1 cellular context compared by ENCODE assay signal in the genomic region with DNA sequence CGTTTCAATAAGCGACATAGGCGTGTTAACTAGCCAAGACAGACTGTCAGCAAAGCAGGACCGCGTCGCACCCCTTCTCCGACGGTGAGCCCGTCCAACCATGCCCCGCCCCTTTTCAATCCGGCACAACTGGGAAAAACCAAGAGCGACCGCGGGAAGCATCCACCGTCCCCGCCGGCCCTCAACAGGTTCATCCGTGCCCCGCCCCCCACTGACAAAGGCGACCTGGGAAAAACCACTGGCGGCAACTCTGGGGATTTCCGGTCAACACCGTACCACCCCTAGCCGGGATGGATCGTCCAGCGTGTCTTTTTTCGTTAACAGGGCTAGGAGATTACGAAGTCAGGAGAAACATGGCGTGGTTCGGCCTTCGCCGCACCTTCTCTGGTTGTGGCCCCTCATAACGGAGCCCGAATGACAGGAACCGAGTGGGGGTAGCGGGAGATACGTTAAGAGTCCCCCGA.
TF ChIP-seq lines count a peak whose summit lies in the region.

No MANE protein-coding gene starts in this region.

TF ChIP-seq in HEK293, 187 proteins besides CTCF, POLR2A, EP300 and RAD21 (continued from another document and continues in another):
- peak; percentile 54; the same call in 1 of the 2 replicates for TF ChIP-seq IKZF3 (tag by site-specific recombination; IDR thresholded peaks at IDR 0.05)
- TF ChIP-seq ZNF184 (tag by site-specific recombination; IDR thresholded peaks at IDR 0.05) = no peak
- TF ChIP-seq, protein P1, sequence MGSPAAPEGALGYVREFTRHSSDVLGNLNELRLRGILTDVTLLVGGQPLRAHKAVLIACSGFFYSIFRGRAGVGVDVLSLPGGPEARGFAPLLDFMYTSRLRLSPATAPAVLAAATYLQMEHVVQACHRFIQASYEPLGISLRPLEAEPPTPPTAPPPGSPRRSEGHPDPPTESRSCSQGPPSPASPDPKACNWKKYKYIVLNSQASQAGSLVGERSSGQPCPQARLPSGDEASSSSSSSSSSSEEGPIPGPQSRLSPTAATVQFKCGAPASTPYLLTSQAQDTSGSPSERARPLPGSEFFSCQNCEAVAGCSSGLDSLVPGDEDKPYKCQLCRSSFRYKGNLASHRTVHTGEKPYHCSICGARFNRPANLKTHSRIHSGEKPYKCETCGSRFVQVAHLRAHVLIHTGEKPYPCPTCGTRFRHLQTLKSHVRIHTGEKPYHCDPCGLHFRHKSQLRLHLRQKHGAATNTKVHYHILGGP (tag by site-specific recombination; IDR thresholded peaks at IDR 0.05) = no peak
- TF ChIP-seq ZNF623 (tag by site-specific recombination; IDR thresholded peaks at IDR 0.05) = no peak
- TF ChIP-seq ZNF660 (tag by site-specific recombination; IDR thresholded peaks at IDR 0.05) = peak; percentile 8; the same call in 1 of the 2 replicates
- TF ChIP-seq ZNF248 (tag by site-specific recombination; IDR thresholded peaks at IDR 0.05) = no peak
- no peak for TF ChIP-seq ZNF132 (tag by site-specific recombination; IDR thresholded peaks at IDR 0.05; ENCODE audit: borderline replicate concordance)
- TF ChIP-seq ZNF416 (tag by site-specific recombination; IDR thresholded peaks at IDR 0.05) = no peak
- no peak for TF ChIP-seq ZNF664 (tag by site-specific recombination; IDR thresholded peaks at IDR 0.05)
- TF ChIP-seq ZNF707 (tag by site-specific recombination; IDR thresholded peaks at IDR 0.05) = no peak
- no peak for TF ChIP-seq ZNF48 (tag by site-specific recombination; IDR thresholded peaks at IDR 0.05)
- TF ChIP-seq KLF7 (tag by site-specific recombination; IDR thresholded peaks at IDR 0.05; ENCODE audit: borderline replicate concordance) = peak; percentile 17; the same call in 1 of the 2 replicates
- TF ChIP-seq ZNF510 (tag by site-specific recombination; IDR thresholded peaks at IDR 0.05; ENCODE audit: insufficient replicate concordance) = no peak
- TF ChIP-seq ZNF398 (tag by site-specific recombination; IDR thresholded peaks at IDR 0.05) = no peak
- peak; percentile 52; the same call in 1 of the 2 replicates for TF ChIP-seq KLF16 (tag by site-specific recombination; IDR thresholded peaks at IDR 0.05)
- TF ChIP-seq ZNF792 (tag by site-specific recombination; IDR thresholded peaks at IDR 0.05) = no peak
- TF ChIP-seq ZNF433 (tag by site-specific recombination; IDR thresholded peaks at IDR 0.05; ENCODE audit: low read depth) = no peak
- TF ChIP-seq ZNF561 (tag by site-specific recombination; IDR thresholded peaks at IDR 0.05; ENCODE audit: borderline replicate concordance) = no peak
- no peak for TF ChIP-seq EGR2 (tag by site-specific recombination; IDR thresholded peaks at IDR 0.05; ENCODE audit: low read depth)
- TF ChIP-seq ZNF529 (tag by site-specific recombination; IDR thresholded peaks at IDR 0.05; ENCODE audit: insufficient replicate concordance) = no peak
- peak; percentile 31; the same call in 1 of the 2 replicates for TF ChIP-seq GLIS1 (tag by site-specific recombination; IDR thresholded peaks at IDR 0.05)
- no peak; the same call in 1 of the 2 replicates for TF ChIP-seq ZNF513 (tag by site-specific recombination; IDR thresholded peaks at IDR 0.05)
- no peak for TF ChIP-seq TSHZ1 (tag by site-specific recombination; IDR thresholded peaks at IDR 0.05; ENCODE audit: borderline replicate concordance)
- TF ChIP-seq ZNF768 (tag by site-specific recombination; IDR thresholded peaks at IDR 0.05) = no peak
- TF ChIP-seq, protein P2, sequence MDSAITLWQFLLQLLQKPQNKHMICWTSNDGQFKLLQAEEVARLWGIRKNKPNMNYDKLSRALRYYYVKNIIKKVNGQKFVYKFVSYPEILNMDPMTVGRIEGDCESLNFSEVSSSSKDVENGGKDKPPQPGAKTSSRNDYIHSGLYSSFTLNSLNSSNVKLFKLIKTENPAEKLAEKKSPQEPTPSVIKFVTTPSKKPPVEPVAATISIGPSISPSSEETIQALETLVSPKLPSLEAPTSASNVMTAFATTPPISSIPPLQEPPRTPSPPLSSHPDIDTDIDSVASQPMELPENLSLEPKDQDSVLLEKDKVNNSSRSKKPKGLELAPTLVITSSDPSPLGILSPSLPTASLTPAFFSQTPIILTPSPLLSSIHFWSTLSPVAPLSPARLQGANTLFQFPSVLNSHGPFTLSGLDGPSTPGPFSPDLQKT (IDR thresholded peaks at IDR 0.05; ENCODE audit: borderline replicate concordance, low read depth, low read length) = no peak
- TF ChIP-seq, protein P3, sequence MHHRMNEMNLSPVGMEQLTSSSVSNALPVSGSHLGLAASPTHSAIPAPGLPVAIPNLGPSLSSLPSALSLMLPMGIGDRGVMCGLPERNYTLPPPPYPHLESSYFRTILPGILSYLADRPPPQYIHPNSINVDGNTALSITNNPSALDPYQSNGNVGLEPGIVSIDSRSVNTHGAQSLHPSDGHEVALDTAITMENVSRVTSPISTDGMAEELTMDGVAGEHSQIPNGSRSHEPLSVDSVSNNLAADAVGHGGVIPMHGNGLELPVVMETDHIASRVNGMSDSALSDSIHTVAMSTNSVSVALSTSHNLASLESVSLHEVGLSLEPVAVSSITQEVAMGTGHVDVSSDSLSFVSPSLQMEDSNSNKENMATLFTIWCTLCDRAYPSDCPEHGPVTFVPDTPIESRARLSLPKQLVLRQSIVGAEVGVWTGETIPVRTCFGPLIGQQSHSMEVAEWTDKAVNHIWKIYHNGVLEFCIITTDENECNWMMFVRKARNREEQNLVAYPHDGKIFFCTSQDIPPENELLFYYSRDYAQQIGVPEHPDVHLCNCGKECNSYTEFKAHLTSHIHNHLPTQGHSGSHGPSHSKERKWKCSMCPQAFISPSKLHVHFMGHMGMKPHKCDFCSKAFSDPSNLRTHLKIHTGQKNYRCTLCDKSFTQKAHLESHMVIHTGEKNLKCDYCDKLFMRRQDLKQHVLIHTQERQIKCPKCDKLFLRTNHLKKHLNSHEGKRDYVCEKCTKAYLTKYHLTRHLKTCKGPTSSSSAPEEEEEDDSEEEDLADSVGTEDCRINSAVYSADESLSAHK (tag by site-specific recombination; IDR thresholded peaks at IDR 0.05) = no peak
- TF ChIP-seq ZNF449 (tag by site-specific recombination; IDR thresholded peaks at IDR 0.05) = peak; percentile 42; the same call in 1 of the 2 replicates
- TF ChIP-seq ZNF341 (tag by site-specific recombination; IDR thresholded peaks at IDR 0.05; ENCODE audit: low read depth) = no peak
- TF ChIP-seq KLF9 (tag by site-specific recombination; IDR thresholded peaks at IDR 0.05; ENCODE audit: low read depth) = peak; percentile 82
- peak; percentile 45; the same call in 1 of the 2 replicates for TF ChIP-seq KLF10 (tag by site-specific recombination; IDR thresholded peaks at IDR 0.05)
- TF ChIP-seq ZEB2 (tag by site-specific recombination; IDR thresholded peaks at IDR 0.05) = peak; percentile 29; the same call in 1 of the 2 replicates
- TF ChIP-seq HOXC10 (CRISPR knock-in tag; IDR thresholded peaks at IDR 0.05) = no peak
- no peak for TF ChIP-seq ZNF280C (tag by site-specific recombination; IDR thresholded peaks at IDR 0.05)
- TF ChIP-seq, protein P4, sequence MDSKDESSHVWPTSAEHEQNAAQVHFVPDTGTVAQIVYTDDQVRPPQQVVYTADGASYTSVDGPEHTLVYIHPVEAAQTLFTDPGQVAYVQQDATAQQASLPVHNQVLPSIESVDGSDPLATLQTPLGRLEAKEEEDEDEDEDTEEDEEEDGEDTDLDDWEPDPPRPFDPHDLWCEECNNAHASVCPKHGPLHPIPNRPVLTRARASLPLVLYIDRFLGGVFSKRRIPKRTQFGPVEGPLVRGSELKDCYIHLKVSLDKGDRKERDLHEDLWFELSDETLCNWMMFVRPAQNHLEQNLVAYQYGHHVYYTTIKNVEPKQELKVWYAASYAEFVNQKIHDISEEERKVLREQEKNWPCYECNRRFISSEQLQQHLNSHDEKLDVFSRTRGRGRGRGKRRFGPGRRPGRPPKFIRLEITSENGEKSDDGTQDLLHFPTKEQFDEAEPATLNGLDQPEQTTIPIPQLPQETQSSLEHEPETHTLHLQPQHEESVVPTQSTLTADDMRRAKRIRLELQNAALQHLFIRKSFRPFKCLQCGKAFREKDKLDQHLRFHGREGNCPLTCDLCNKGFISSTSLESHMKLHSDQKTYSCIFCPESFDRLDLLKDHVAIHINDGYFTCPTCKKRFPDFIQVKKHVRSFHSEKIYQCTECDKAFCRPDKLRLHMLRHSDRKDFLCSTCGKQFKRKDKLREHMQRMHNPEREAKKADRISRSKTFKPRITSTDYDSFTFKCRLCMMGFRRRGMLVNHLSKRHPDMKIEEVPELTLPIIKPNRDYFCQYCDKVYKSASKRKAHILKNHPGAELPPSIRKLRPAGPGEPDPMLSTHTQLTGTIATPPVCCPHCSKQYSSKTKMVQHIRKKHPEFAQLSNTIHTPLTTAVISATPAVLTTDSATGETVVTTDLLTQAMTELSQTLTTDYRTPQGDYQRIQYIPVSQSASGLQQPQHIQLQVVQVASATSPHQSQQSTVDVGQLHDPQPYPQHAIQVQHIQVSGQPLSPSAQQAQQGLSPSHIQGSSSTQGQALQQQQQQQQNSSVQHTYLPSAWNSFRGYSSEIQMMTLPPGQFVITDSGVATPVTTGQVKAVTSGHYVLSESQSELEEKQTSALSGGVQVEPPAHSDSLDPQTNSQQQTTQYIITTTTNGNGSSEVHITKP (tag by site-specific recombination; IDR thresholded peaks at IDR 0.05) = peak; percentile 98
